In the genomic region with DNA sequence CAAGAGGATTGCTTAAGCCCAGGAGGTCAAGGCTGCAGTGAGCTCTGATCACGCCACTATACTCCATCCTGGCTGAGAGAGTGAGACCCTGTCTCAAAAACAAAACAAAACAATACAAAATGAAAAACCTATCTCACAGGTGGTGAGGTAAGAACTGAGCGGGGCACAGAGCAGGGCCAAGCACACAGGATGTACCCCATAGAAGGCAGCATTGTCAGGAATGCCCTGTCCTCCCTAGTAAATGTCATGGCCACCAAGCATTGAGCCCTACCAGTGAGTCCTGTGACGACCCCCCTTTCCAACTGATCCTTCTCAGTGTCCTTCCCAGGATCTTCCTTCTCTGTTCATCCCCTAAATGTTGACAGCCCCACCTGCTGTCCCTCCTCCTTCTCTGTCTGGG, we compare ENCODE assay signal across 22 cellular contexts.
"Had no signal": no experiment of that assay in that cellular context is flagged by ENCODE, and none has a peak within 500 bp of the region (broad histone marks: within the 10 kb centered on the region; RNA-seq: fewer than 3 reads in every experiment).

No MANE protein-coding gene starts in this region.

- ATAC-seq: activated naive CD4-positive, alpha-beta T cell treated with anti-CD3 and anti-CD28 coated beads, Interleukin-2, amount 50 U/mL, for 72 hours; foreskin keratinocyte; right cardiac atrium; stimulated activated naive CD8-positive, alpha-beta T cell treated with anti-CD3 and anti-CD28 coated beads, Interleukin-15, Interleukin-2, amounts not matched to agents 100 U/mL and 50 U/mL, for 24 hours; T-cell had no signal

- H3K4me3 ChIP-seq: colonic mucosa, lung, ovary, psoas muscle, tibial artery had no signal

- H3K4me3 Mint-ChIP-seq: activated B cell treated with CpG ODN at 0.5 μM for 24 hours; activated CD4-positive, alpha-beta memory T cell treated with anti-CD3 and anti-CD28 coated beads, Interleukin-2, amount 10 ng/mL, durations not matched to agents 7 days and 5 days; central memory CD8-positive, alpha-beta T cell; nephron progenitor cell; T-cell had no signal

- H3K4me2 ChIP-seq: SK-N-SH had no signal

- H3K27ac Mint-ChIP-seq: activated B cell treated with CpG ODN at 0.5 μM for 24 hours; activated CD4-positive, alpha-beta memory T cell treated with anti-CD3 and anti-CD28 coated beads, Interleukin-2, amount 10 ng/mL, durations not matched to agents 7 days and 5 days; activated naive CD4-positive, alpha-beta T cell treated with anti-CD3 and anti-CD28 coated beads, Interleukin-2, amount 50 U/mL, for 72 hours; nephron progenitor cell had no signal

- H3K9me3 ChIP-seq: colonic mucosa, ovary, psoas muscle, SK-N-SH, tibial artery had no signal

- H3K4me1 ChIP-seq: colonic mucosa, foreskin keratinocyte, psoas muscle, tibial artery had no signal

- H3K36me3 ChIP-seq: brain microvascular endothelial cell, colonic mucosa, ovary, tibial artery had no signal

- H3K27ac ChIP-seq: brain microvascular endothelial cell, colonic mucosa, foreskin keratinocyte, ovary, psoas muscle, tibial artery had no signal

- H3K4me1 Mint-ChIP-seq: activated B cell treated with CpG ODN at 0.5 μM for 24 hours; activated CD4-positive, alpha-beta memory T cell treated with anti-CD3 and anti-CD28 coated beads, Interleukin-2, amount 10 ng/mL, durations not matched to agents 7 days and 5 days; central memory CD8-positive, alpha-beta T cell; T-cell had no signal

- H3K27me3 ChIP-seq: colonic mucosa, ovary had no signal

- DNase-seq: activated B cell treated with CpG ODN at 0.5 μM for 24 hours; activated CD4-positive, alpha-beta memory T cell treated with anti-CD3 and anti-CD28 coated beads, Interleukin-2, amount 10 ng/mL, durations not matched to agents 7 days and 5 days; activated CD4-positive, alpha-beta T cell treated with anti-CD3 and anti-CD28 coated beads for 48 hours; activated gamma-delta T cell; activated T-cell treated with anti-CD3 and anti-CD28 coated beads, Interleukin-2, amount 50 U/mL, for 48 hours; brain microvascular endothelial cell; colonic mucosa; foreskin keratinocyte; glutamatergic neuron; hypothalamus; nephron progenitor cell; ovary; psoas muscle; right cardiac atrium; SK-N-SH; stimulated activated naive CD8-positive, alpha-beta T cell treated with anti-CD3 and anti-CD28 coated beads, Interleukin-15, Interleukin-2, amounts not matched to agents 100 U/mL and 50 U/mL, for 24 hours; substantia nigra; T-cell; tibial artery had no signal

- H3K9me3 Mint-ChIP-seq: activated CD4-positive, alpha-beta memory T cell treated with anti-CD3 and anti-CD28 coated beads, Interleukin-2, amount 10 ng/mL, durations not matched to agents 7 days and 5 days; activated naive CD4-positive, alpha-beta T cell treated with anti-CD3 and anti-CD28 coated beads, Interleukin-2, amount 50 U/mL, for 72 hours; central memory CD8-positive, alpha-beta T cell; T-cell had no signal

- H3K9ac ChIP-seq: SK-N-SH had no signal

- H3K36me3 Mint-ChIP-seq: activated naive CD4-positive, alpha-beta T cell treated with anti-CD3 and anti-CD28 coated beads, Interleukin-2, amount 50 U/mL, for 72 hours; T-cell had no signal
